Comparison of ENCODE assay signal across 8 cellular contexts in genomic region chr10:119445311-119445934, GRCh38.
DNase-seq lines count a peak whose midpoint lies in the region; ATAC-seq and TF ChIP-seq lines count a peak whose summit lies in the region.

No MANE protein-coding gene starts in this region.

- no peaks in the 10 kb centered on the region for H3K27me3 Mint-ChIP-seq in activated CD4-positive, alpha-beta T cell treated with anti-CD3 and anti-CD28 coated beads, Interleukin-2, amount 10 ng/mL, durations not matched to agents 7 days and 5 days

- CTCF ChIA-PET in activated CD4-positive, alpha-beta T cell treated with anti-CD3 and anti-CD28 coated beads, Interleukin-2, amount 10 ng/mL, durations not matched to agents 7 days and 5 days (lab: Charles Lee), result interaction anchor here (0.6 to 4.3 kb wide), 27 partner anchors 8 to 336 kb away, joined by 3 to 25 read pairs (median 4); partner anchors contain the start of genes GRK5 and RGS10

- H3K4me3 ChIP-seq in lower leg skin (ENCODE audit: low read depth, poor library complexity, severe bottlenecking), result no peak overlapping the region

- ATAC-seq in HG02610 (IDR thresholded peaks at IDR 0.05; ENCODE audit: unreplicated experiment), result peak; percentile 52
- ATAC-seq in HG03108 (IDR thresholded peaks at IDR 0.05; ENCODE audit: unreplicated experiment), result no peak

- H3K9me3 Mint-ChIP-seq in activated CD4-positive, alpha-beta T cell treated with anti-CD3 and anti-CD28 coated beads, Interleukin-2, amount 10 ng/mL, durations not matched to agents 7 days and 5 days, result no peaks in the 10 kb centered on the region

- H3K4me3 Mint-ChIP-seq in activated CD4-positive, alpha-beta T cell treated with anti-CD3 and anti-CD28 coated beads, Interleukin-2, amount 10 ng/mL, durations not matched to agents 7 days and 5 days, result no peak overlapping the region

- TF ChIP-seq CTCF in lower leg skin (IDR thresholded peaks at IDR 0.05), result peak in 1 of 3 donors; percentile 50

- DNase-seq in ELF-1 (ENCODE audit: low read depth, low spot score) (peak; percentile 85), NCI-H446 (lab: John Stamatoyannopoulos, UW) (peak; percentile 6 to 71), dermis blood vessel endothelial cell (peak; percentile 90), lower leg skin (ENCODE audit: low spot score in 2 of 2) (peak; percentile 73 to 97)
- DNase-seq in activated CD4-positive, alpha-beta T cell treated with anti-CD3 and anti-CD28 coated beads, Interleukin-2, amount 10 ng/mL, durations not matched to agents 7 days and 5 days, result peak; percentile 89
- DNase-seq in stimulated activated CD4-positive, alpha-beta T cell treated with anti-CD3 and anti-CD28 coated beads, TNF-alpha, amount 100 ng/mL, for 4 hours (ENCODE audit: low read depth in 3 of 3), result peak; percentile 65 to 80 (median 79)

- WGBS in lower leg skin, 2 donors, result 25 to 26% methylated on average over 10 of the region's 10 CpGs

- H3K27ac Mint-ChIP-seq in activated CD4-positive, alpha-beta T cell treated with anti-CD3 and anti-CD28 coated beads, Interleukin-2, amount 10 ng/mL, durations not matched to agents 7 days and 5 days, result no peak overlapping the region

- intact Hi-C loops in lower leg skin (cut with DNase I; ENCODE audit: low total_unique reads), result loop anchor here (10.0 kb wide), 1 partner anchor 241 kb away; the partner anchor contains the start of gene GRK5

- H3K36me3 Mint-ChIP-seq in activated CD4-positive, alpha-beta T cell treated with anti-CD3 and anti-CD28 coated beads, Interleukin-2, amount 10 ng/mL, durations not matched to agents 7 days and 5 days (ENCODE audit: low read depth), result peaks cover 9% of the 10 kb centered on the region

- POLR2A ChIA-PET in activated CD4-positive, alpha-beta T cell treated with anti-CD3 and anti-CD28 coated beads, Interleukin-2, amount 10 ng/mL, durations not matched to agents 7 days and 5 days (lab: Charles Lee), result no interaction called here

- peaks cover 14% of the 10 kb centered on the region for H3K4me1 Mint-ChIP-seq in activated CD4-positive, alpha-beta T cell treated with anti-CD3 and anti-CD28 coated beads, Interleukin-2, amount 10 ng/mL, durations not matched to agents 7 days and 5 days

- TF ChIP-seq POLR2A in lower leg skin (IDR thresholded peaks at IDR 0.05), result no peak

Comparison
In these comparisons a context has a peak if more than half of its experiments do, and no peak if none do; other contexts are left out.
1. DNase-seq: peak in every context shown above with its lines; median percentile 90 in dermis blood vessel endothelial cell; 89 in activated CD4-positive, alpha-beta T cell treated with anti-CD3 and anti-CD28 coated beads, Interleukin-2, amount 10 ng/mL, durations not matched to agents 7 days and 5 days; 85 in ELF-1; 85 in lower leg skin; 79 in stimulated activated CD4-positive, alpha-beta T cell treated with anti-CD3 and anti-CD28 coated beads, TNF-alpha, amount 100 ng/mL, for 4 hours; 38 in NCI-H446.